27 cellular contexts compared by ENCODE assay signal in genomic region chr6:103191391-103192093, GRCh38.
"Had no signal": no experiment of that assay in that cellular context is flagged by ENCODE, and none has a peak within 500 bp of the region (broad histone marks: within the 10 kb centered on the region; RNA-seq: fewer than 3 reads in every experiment).

No MANE protein-coding gene starts in this region.

- H3K4me3 ChIP-seq: heart left ventricle, left lung, lung, pancreas, prostate gland, sigmoid colon, smooth muscle cell, tibial nerve, vagina had no signal

- H3K36me3 ChIP-seq: heart left ventricle, left lung, pancreas, prostate gland, sigmoid colon, tibial nerve, vagina had no signal

- H3K27ac ChIP-seq: heart left ventricle, left lung, pancreas, prostate gland, sigmoid colon, tibial nerve, vagina had no signal

- H3K9me3 ChIP-seq: heart left ventricle, left lung, pancreas, prostate gland, sigmoid colon, tibial nerve, vagina had no signal

- DNase-seq: heart left ventricle; hypothalamus; immature natural killer cell; kidney glomerular epithelial cell; left cardiac atrium; left lung; mesendoderm; naive thymus-derived CD4-positive, alpha-beta T cell; pancreas; posterior cingulate gyrus; retina; right cardiac atrium; sigmoid colon; stimulated activated CD4-positive, alpha-beta T cell treated with anti-CD3 and anti-CD28 coated beads, Interleukin-1b, Interleukin-23, amount 100 ng/mL, for 48 hours; stimulated activated CD4-positive, alpha-beta T cell treated with anti-CD3 and anti-CD28 coated beads, Interleukin-2, amount 100 ng/mL, for 48 hours; stimulated activated CD4-positive, alpha-beta T cell treated with anti-CD3 and anti-CD28 coated beads, Interleukin-4, amount 100 ng/mL, for 4 hours; stimulated activated CD8-positive, alpha-beta memory T cell treated with anti-CD3 and anti-CD28 coated beads, Interleukin-4, amount 100 ng/mL, for 48 hours; stimulated activated naive CD4-positive, alpha-beta T cell treated with Interleukin-2 at 50 U/mL for 16 hours; stimulated activated naive CD8-positive, alpha-beta T cell treated with anti-CD3 and anti-CD28 coated beads, Interleukin-15, amount 100 ng/mL, for 72 hours; substantia nigra had no signal

- H3K4me2 ChIP-seq: smooth muscle cell had no signal

- H3K4me1 ChIP-seq: heart left ventricle, left lung, pancreas, prostate gland, sigmoid colon, tibial nerve, vagina had no signal

- ATAC-seq: heart left ventricle; left cardiac atrium; left lung; naive thymus-derived CD4-positive, alpha-beta T cell; natural killer cell treated with Interleukin-12 subunit alpha and Interleukin-12 subunit beta and Interleukin-15 and Interleukin-18, amount 100 ng/mL, for 72 hours; pancreas; right cardiac atrium; stimulated activated memory B cell treated with anti-CD40 and anti-IgM and Interleukin-4, amounts not matched to agents 10 μg/mL and 1 μg/mL and 100 μg/mL, for 72 hours; stimulated activated naive CD8-positive, alpha-beta T cell treated with anti-CD3 and anti-CD28 coated beads, Interleukin-15, amount 100 ng/mL, for 72 hours had no signal

- H3K27me3 ChIP-seq: heart left ventricle, left lung, pancreas, sigmoid colon, tibial nerve, vagina had no signal
